Comparison of ENCODE assay signal across 19 cellular contexts in genomic region chr12:72491399-72491798, GRCh38.
DNase-seq lines count a peak whose midpoint lies in the region; ATAC-seq, FAIRE-seq and TF ChIP-seq lines count a peak whose summit lies in the region.
"Had no signal": no experiment of that assay in that cellular context is flagged by ENCODE, and none has a peak within 500 bp of the region (broad histone marks: within the 10 kb centered on the region; RNA-seq: fewer than 3 reads in every experiment).

No MANE protein-coding gene starts in this region.

- H2AFZ ChIP-seq in HepG2 (ENCODE audit: low read length) (no peak overlapping the region), SK-N-SH (ENCODE audit: low read depth) (no peak overlapping the region)
- H2AFZ ChIP-seq: GM23338 had no signal

- no TSS peak for BruUV-seq in HepG2 (replicated peaks; lab: Mats Ljungman, UMichigan)

- H3K4me2 ChIP-seq in HepG2 (ENCODE audit: low read depth, low read length) (no peak overlapping the region), SK-N-SH (no peak overlapping the region)
- H3K4me2 ChIP-seq: GM23338 had no signal

- no peak overlapping the region for H3K9ac ChIP-seq in HepG2 (ENCODE audit: insufficient read depth, low read depth, low read length)
- H3K9ac ChIP-seq in SK-N-SH: no peak overlapping the region

- no peak for FAIRE-seq in HepG2 (lab: Jason Lieb, UNC)
- FAIRE-seq: GM12892, GM19239 had no signal

- no peak for TF ChIP-seq POLR2A in HepG2 (IDR thresholded peaks at IDR 0.05; ENCODE audit: insufficient read depth in 1 of 2, low read depth in 2 of 2, low read length in 2 of 2)

- WGBS in HepG2 (ENCODE audit: low lambda C conversion rate): 22% methylated on average over 4 of the region's 4 CpGs
- 71% methylated on average over 4 of the region's 4 CpGs for WGBS in SK-N-SH (ENCODE audit: low lambda C conversion rate)

- in situ Hi-C loops in HepG2 (cut with HindIII; ENCODE audit: extremely low pct_ligation_motif_present, low pct_unique_long_range_greater_than_20kb): no loop called here

- H3K9me2 ChIP-seq in SK-N-SH: no peaks in the 10 kb centered on the region

- DNase-seq in NCI-H1694 treated with DMSO at 0.1 percent for 48 hours (lab: John Stamatoyannopoulos, UW) (peak; percentile 26), NCI-H1694 (lab: John Stamatoyannopoulos, UW) (no peak), choroid plexus epithelial cell (ENCODE audit: low read depth) (peak; percentile 4), fibroblast of villous mesenchyme (ENCODE audit: low read depth) (peak; percentile 16), HuH-7 (ENCODE audit: low spot score) (no peak), HepG2 (ENCODE audit: low spot score) (no peak), HuH-7.5 (ENCODE audit: low spot score) (no peak), SK-N-SH (no peak)
- DNase-seq: AML-193; Calu3; CD4-positive, CD25-positive, alpha-beta regulatory T cell; KBM-7; NCI-H1048; NCI-H146; NCI-H2107 had no signal

- TF ChIP-seq RAD21 in HepG2 (CRISPR knock-in tag; IDR thresholded peaks at IDR 0.05) (no peak), SK-N-SH (IDR thresholded peaks at IDR 0.05; ENCODE audit: low read length) (no peak)

- H3K27me3 ChIP-seq in HepG2 (ENCODE audit: control insufficient read depth in 1 of 2, insufficient read depth in 2 of 2, low read length in 2 of 2): no peaks in the 10 kb centered on the region
- no peaks in the 10 kb centered on the region for H3K27me3 ChIP-seq in SK-N-SH (ENCODE audit: insufficient read depth)

- no peaks in the 10 kb centered on the region for H3F3A ChIP-seq in SK-N-SH (replicated peaks; ENCODE audit: insufficient read depth)

- TF ChIP-seq EP300 in HepG2 (IDR thresholded peaks at IDR 0.05; ENCODE audit: low read depth in 2 of 2, low read length in 2 of 2) (no peak), HepG2 (CRISPR knock-in tag; IDR thresholded peaks at IDR 0.05; ENCODE audit: borderline replicate concordance) (no peak), SK-N-SH (IDR thresholded peaks at IDR 0.05; ENCODE audit: borderline replicate concordance in 1 of 2, low read depth in 1 of 2, low read length in 1 of 2) (no peak)

- TF ChIP-seq CTCF in choroid plexus epithelial cell (conservative IDR thresholded peaks at IDR 0.05; ENCODE audit: low read depth, low read length): no peak
- no peak for TF ChIP-seq CTCF in fibroblast of villous mesenchyme (IDR thresholded peaks at IDR 0.05; ENCODE audit: insufficient read depth, low read depth, low read length)
- TF ChIP-seq CTCF in HepG2 (CRISPR knock-in tag; IDR thresholded peaks at IDR 0.05): no peak
- TF ChIP-seq CTCF in SK-N-SH (IDR thresholded peaks at IDR 0.05): no peak

- ATAC-seq in HepG2: no peak
- ATAC-seq: GM23338 had no signal

- H3K9me3 ChIP-seq in HepG2 (ENCODE audit: low read length): peaks cover 9% of the 10 kb centered on the region; the same call in 1 of the 2 replicates
- no peaks in the 10 kb centered on the region for H3K9me3 ChIP-seq in SK-N-SH

- H3K4me1 ChIP-seq in HepG2 (ENCODE audit: insufficient read depth, low read length) (no peaks in the 10 kb centered on the region), SK-N-SH (ENCODE audit: control insufficient read depth in 1 of 2, insufficient read depth in 2 of 2, low read depth in 1 of 2, low read length in 1 of 2) (no peaks in the 10 kb centered on the region; a peak in 1 of 4 replicates)

- POLR2A ChIA-PET in HepG2 (lab: Yijun Ruan, JAX): no interaction called here
- POLR2A ChIA-PET in SK-N-SH (lab: Yijun Ruan, JAX): no interaction called here

- CTCF ChIA-PET in HepG2 (lab: Yijun Ruan, JAX; ENCODE audit: low intra/inter-chr PET ratio, low total read pairs): no interaction called here
- CTCF ChIA-PET in SK-N-SH (lab: Yijun Ruan, JAX): interaction anchor here (1.2 kb wide), 1 partner anchor 13 kb away, joined by 4 read pairs; no protein-coding TSS in a partner anchor

- intact Hi-C loops in HepG2 (cut with micrococcal nuclease; ENCODE audit: unreplicated experiment): no loop called here

- H3K36me3 ChIP-seq in HepG2 (replicated peaks in 1 of 2; ENCODE audit: control insufficient read depth in 1 of 2, insufficient read depth in 2 of 2, low read length in 2 of 2) (no peaks in the 10 kb centered on the region), SK-N-SH (replicated peaks in 1 of 2; ENCODE audit: control insufficient read depth in 1 of 2, insufficient read depth in 2 of 2, low read length in 1 of 2) (no peaks in the 10 kb centered on the region)

- H3K79me2 ChIP-seq in HepG2 (ENCODE audit: insufficient read depth, low read length) (no peaks in the 10 kb centered on the region), SK-N-SH (ENCODE audit: insufficient read depth) (no peaks in the 10 kb centered on the region)

- H3K27ac ChIP-seq in HepG2 (ENCODE audit: extremely low read length, insufficient read depth, low read length): no peak overlapping the region
- no peak overlapping the region for H3K27ac ChIP-seq in SK-N-SH (ENCODE audit: low read depth in 2 of 2, low read length in 1 of 2)
- H3K27ac ChIP-seq: 22Rv1 had no signal

- H3K4me3 ChIP-seq in choroid plexus epithelial cell (ENCODE audit: low read depth, low read length): no peak overlapping the region
- no peak overlapping the region for H3K4me3 ChIP-seq in fibroblast of villous mesenchyme (ENCODE audit: low read depth, low read length)
- no peak overlapping the region for H3K4me3 ChIP-seq in HepG2 (replicated peaks in 1 of 3; ENCODE audit: insufficient read depth in 1 of 3, low read depth in 2 of 3, low read length in 3 of 3)
- H3K4me3 ChIP-seq in SK-N-SH (ENCODE audit: low read depth in 2 of 2, low read length in 1 of 2): no peak overlapping the region
- H3K4me3 ChIP-seq: GM23338 had no signal

- H4K20me1 ChIP-seq in HepG2 (ENCODE audit: insufficient read depth, low read length): no peaks in the 10 kb centered on the region
- no peaks in the 10 kb centered on the region for H4K20me1 ChIP-seq in SK-N-SH (ENCODE audit: insufficient read depth)

TF ChIP-seq in HepG2, 621 proteins besides CTCF, POLR2A, EP300 and RAD21 (continues in another document):
- TF ChIP-seq PRPF4 (IDR thresholded peaks at IDR 0.05; ENCODE audit: low read depth, low read length, poor library complexity, severe bottlenecking) (no peak), MIER2 (CRISPR knock-in tag; IDR thresholded peaks at IDR 0.05) (no peak), JDP2 (CRISPR knock-in tag; IDR thresholded peaks at IDR 0.05; ENCODE audit: borderline replicate concordance) (no peak), BCL6 (CRISPR knock-in tag; IDR thresholded peaks at IDR 0.05) (no peak), ZZZ3 (CRISPR knock-in tag; IDR thresholded peaks at IDR 0.05; ENCODE audit: borderline replicate concordance) (no peak), ZNF547 (CRISPR knock-in tag; IDR thresholded peaks at IDR 0.05) (no peak), ASH2L (IDR thresholded peaks at IDR 0.05; ENCODE audit: insufficient read length, low read depth, low read length) (no peak), TFDP2 (CRISPR knock-in tag; IDR thresholded peaks at IDR 0.05) (no peak), ZNF17 (CRISPR knock-in tag; IDR thresholded peaks at IDR 0.05) (no peak)

TF ChIP-seq in SK-N-SH, 30 proteins besides CTCF, POLR2A, EP300 and RAD21:
- no peak for TF ChIP-seq MXI1 (IDR thresholded peaks at IDR 0.05; ENCODE audit: low read depth, low read length)
- no peak for TF ChIP-seq YY1 (IDR thresholded peaks at IDR 0.05; ENCODE audit: low read depth)
- TF ChIP-seq TEAD4 (IDR thresholded peaks at IDR 0.05; ENCODE audit: borderline replicate concordance, insufficient read depth): no peak
- TF ChIP-seq USF1 (IDR thresholded peaks at IDR 0.05; ENCODE audit: borderline replicate concordance, low read depth): no peak
- TF ChIP-seq EZH2phosphoT487 (IDR thresholded peaks at IDR 0.05; ENCODE audit: borderline replicate concordance, low read depth): no peak
- no peak for TF ChIP-seq ZBTB33 (IDR thresholded peaks at IDR 0.05; ENCODE audit: borderline replicate concordance, low read depth)
- TF ChIP-seq FOXM1 (IDR thresholded peaks at IDR 0.05; ENCODE audit: low read depth): no peak
- no peak for TF ChIP-seq NFIC (IDR thresholded peaks at IDR 0.05; ENCODE audit: borderline replicate concordance)
- no peak for TF ChIP-seq RCOR1 (IDR thresholded peaks at IDR 0.05; ENCODE audit: low read length)
- TF ChIP-seq NRF1 (IDR thresholded peaks at IDR 0.05; ENCODE audit: low read depth, low read length): no peak
- TF ChIP-seq SMC3 (IDR thresholded peaks at IDR 0.05; ENCODE audit: low read depth, low read length): no peak
- no peak for TF ChIP-seq SIN3A (IDR thresholded peaks at IDR 0.05; ENCODE audit: borderline replicate concordance, low read depth, low read length)
TF ChIP-seq in SK-N-SH: peak in this region for 0.

Comparison
In these comparisons a context has a peak if more than half of its experiments do, and no peak if none do; other contexts are left out.
1. DNase-seq: peak in NCI-H1694 treated with DMSO at 0.1 percent for 48 hours (single experiment), choroid plexus epithelial cell (single experiment) and fibroblast of villous mesenchyme (single experiment); none in NCI-H1694 (single experiment), HuH-7 (single experiment), HepG2 (single experiment), HuH-7.5 (single experiment) and SK-N-SH (single experiment).